Comparison of ENCODE assay signal across 2 cellular contexts in the genomic region with DNA sequence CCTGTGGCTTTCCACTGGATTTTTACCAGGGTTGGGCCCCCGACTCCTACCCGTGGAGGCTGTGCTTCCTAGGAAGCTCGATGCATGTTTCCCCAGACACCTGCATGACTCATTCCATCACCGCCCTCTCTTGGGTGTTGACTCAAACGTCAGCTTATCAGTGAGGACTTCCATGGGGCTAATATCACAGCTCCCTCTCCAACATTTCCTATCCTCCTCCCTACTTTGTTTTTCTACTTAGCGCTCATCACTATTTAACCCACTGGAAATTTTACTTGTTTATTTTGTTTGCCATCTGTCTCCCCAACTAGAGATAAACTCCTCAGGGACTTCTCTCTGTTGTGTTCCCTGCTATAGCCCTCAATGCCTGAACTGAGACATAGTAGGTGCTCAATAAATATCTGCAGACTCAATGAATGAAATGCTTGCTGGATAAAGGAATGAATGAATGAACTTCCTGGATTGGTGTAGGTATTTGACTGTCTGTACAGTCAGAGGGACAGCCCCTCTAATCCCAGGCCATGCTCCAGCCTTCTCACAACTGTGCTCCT.
TF ChIP-seq lines count a peak whose summit lies in the region.

No MANE protein-coding gene starts in this region.

TF ChIP-seq in K562, 482 proteins besides CTCF, POLR2A, EP300 and RAD21 (continued from another document and continues in another):
- 0 out of 4 replicates have a peak, but pooled peaks of 1 of the 2 experiments have one; percentile 5 for TF ChIP-seq RCOR1 (IDR thresholded peaks at IDR 0.05; ENCODE audit: borderline replicate concordance in 1 of 2, low read depth in 2 of 2, low read length in 2 of 2)
- TF ChIP-seq SFPQ (IDR thresholded peaks at IDR 0.05; ENCODE audit: low read depth, low read length): no peak
- peak; percentile 20 for TF ChIP-seq MEIS2 (IDR thresholded peaks at IDR 0.05; ENCODE audit: partially characterized antibody)
- TF ChIP-seq KLF6 (CRISPR knock-in tag; IDR thresholded peaks at IDR 0.05; ENCODE audit: borderline replicate concordance): no peak
- TF ChIP-seq SIRT6 (IDR thresholded peaks at IDR 0.05; ENCODE audit: low read depth, low read length): no peak
- no peak for TF ChIP-seq ZNF354B (CRISPR knock-in tag; IDR thresholded peaks at IDR 0.05)
- peak; percentile 16 for TF ChIP-seq RBM25 (IDR thresholded peaks at IDR 0.05; ENCODE audit: low read depth, low read length, severe bottlenecking)
- TF ChIP-seq ZKSCAN1 (IDR thresholded peaks at IDR 0.05; ENCODE audit: low read depth, low read length): no peak
- TF ChIP-seq, protein P1, sequence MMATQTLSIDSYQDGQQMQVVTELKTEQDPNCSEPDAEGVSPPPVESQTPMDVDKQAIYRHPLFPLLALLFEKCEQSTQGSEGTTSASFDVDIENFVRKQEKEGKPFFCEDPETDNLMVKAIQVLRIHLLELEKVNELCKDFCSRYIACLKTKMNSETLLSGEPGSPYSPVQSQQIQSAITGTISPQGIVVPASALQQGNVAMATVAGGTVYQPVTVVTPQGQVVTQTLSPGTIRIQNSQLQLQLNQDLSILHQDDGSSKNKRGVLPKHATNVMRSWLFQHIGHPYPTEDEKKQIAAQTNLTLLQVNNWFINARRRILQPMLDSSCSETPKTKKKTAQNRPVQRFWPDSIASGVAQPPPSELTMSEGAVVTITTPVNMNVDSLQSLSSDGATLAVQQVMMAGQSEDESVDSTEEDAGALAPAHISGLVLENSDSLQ (IDR thresholded peaks at IDR 0.05): no peak
- TF ChIP-seq ZC3H11A (IDR thresholded peaks at IDR 0.05; ENCODE audit: low read depth, low read length): no peak
- TF ChIP-seq HNRNPUL1 (IDR thresholded peaks at IDR 0.05; ENCODE audit: low read length): no peak
- TF ChIP-seq, protein P2, sequence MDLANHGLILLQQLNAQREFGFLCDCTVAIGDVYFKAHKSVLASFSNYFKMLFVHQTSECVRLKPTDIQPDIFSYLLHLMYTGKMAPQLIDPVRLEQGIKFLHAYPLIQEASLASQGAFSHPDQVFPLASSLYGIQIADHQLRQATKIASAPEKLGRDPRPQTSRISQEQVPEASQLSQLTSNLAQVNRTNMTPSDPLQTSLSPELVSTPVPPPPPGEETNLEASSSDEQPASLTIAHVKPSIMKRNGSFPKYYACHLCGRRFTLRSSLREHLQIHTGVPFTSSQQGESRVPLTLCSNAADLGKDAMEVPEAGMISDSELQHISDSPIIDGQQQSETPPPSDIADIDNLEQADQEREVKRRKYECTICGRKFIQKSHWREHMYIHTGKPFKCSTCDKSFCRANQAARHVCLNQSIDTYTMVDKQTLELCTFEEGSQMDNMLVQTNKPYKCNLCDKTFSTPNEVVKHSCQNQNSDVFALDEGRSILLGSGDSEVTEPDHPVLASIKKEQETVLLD (IDR thresholded peaks at IDR 0.05): no peak
- TF ChIP-seq HOXB6 (CRISPR knock-in tag; IDR thresholded peaks at IDR 0.05; ENCODE audit: borderline replicate concordance): no peak
- no peak for TF ChIP-seq ZNF586 (CRISPR knock-in tag; conservative IDR thresholded peaks at IDR 0.05)
- TF ChIP-seq PRMT5 (CRISPR knock-in tag; IDR thresholded peaks at IDR 0.05): no peak
- no peak for TF ChIP-seq HDAC1 (IDR thresholded peaks at IDR 0.05)
- no peak for TF ChIP-seq ZNF133 (CRISPR knock-in tag; IDR thresholded peaks at IDR 0.05)
- no peak for TF ChIP-seq IRF1 (CRISPR knock-in tag; IDR thresholded peaks at IDR 0.05; ENCODE audit: borderline replicate concordance)
- no peak for TF ChIP-seq TRIM24 (IDR thresholded peaks at IDR 0.05)
- no peak for TF ChIP-seq ZNF507 (tag; conservative IDR thresholded peaks at IDR 0.05)
- TF ChIP-seq PCBP2 (IDR thresholded peaks at IDR 0.05; ENCODE audit: low read depth, low read length, poor library complexity, severe bottlenecking): no peak
- TF ChIP-seq STAT5A (IDR thresholded peaks at IDR 0.05; ENCODE audit: borderline replicate concordance, low read length): no peak
- no peak for TF ChIP-seq NONO (IDR thresholded peaks at IDR 0.05; ENCODE audit: low read depth in 2 of 2, low read length in 1 of 2)
- peak; percentile 49; the same call in 1 of the 2 replicates for TF ChIP-seq SMARCE1 (IDR thresholded peaks at IDR 0.05)
- TF ChIP-seq JUN (IDR thresholded peaks at IDR 0.05; ENCODE audit: borderline replicate concordance, low read depth, low read length): peak; percentile 69; the same call in 1 of the 2 replicates
- TF ChIP-seq JUN (CRISPR knock-in tag; IDR thresholded peaks at IDR 0.05; ENCODE audit: borderline replicate concordance): no peak
- no peak for TF ChIP-seq BMI1 (IDR thresholded peaks at IDR 0.05; ENCODE audit: low read length)

TF ChIP-seq in HepG2, 621 proteins besides CTCF, POLR2A, EP300 and RAD21 (continued from another document and continues in another):
- TF ChIP-seq, protein P3, sequence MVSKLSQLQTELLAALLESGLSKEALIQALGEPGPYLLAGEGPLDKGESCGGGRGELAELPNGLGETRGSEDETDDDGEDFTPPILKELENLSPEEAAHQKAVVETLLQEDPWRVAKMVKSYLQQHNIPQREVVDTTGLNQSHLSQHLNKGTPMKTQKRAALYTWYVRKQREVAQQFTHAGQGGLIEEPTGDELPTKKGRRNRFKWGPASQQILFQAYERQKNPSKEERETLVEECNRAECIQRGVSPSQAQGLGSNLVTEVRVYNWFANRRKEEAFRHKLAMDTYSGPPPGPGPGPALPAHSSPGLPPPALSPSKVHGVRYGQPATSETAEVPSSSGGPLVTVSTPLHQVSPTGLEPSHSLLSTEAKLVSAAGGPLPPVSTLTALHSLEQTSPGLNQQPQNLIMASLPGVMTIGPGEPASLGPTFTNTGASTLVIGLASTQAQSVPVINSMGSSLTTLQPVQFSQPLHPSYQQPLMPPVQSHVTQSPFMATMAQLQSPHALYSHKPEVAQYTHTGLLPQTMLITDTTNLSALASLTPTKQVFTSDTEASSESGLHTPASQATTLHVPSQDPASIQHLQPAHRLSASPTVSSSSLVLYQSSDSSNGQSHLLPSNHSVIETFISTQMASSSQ (IDR thresholded peaks at IDR 0.05; ENCODE audit: low read depth): 0 out of 2 replicates have a peak, but pooled peaks have one; percentile 23
- TF ChIP-seq, protein P3 (CRISPR knock-in tag; IDR thresholded peaks at IDR 0.05; ENCODE audit: borderline replicate concordance): peak; percentile 32; the same call in 1 of the 2 replicates
- TF ChIP-seq JUND (CRISPR knock-in tag; IDR thresholded peaks at IDR 0.05) (peak; percentile 92), NFIC (IDR thresholded peaks at IDR 0.05; ENCODE audit: low read length) (peak; percentile 64; the same call in 1 of the 2 replicates), HMGXB3 (CRISPR knock-in tag; IDR thresholded peaks at IDR 0.05; ENCODE audit: borderline replicate concordance) (peak; percentile 47; the same call in 1 of the 2 replicates), HDAC1 (CRISPR knock-in tag; IDR thresholded peaks at IDR 0.05) (peak; percentile 48), ZNF207 (IDR thresholded peaks at IDR 0.05; ENCODE audit: borderline replicate concordance) (no peak), PHF8 (CRISPR knock-in tag; IDR thresholded peaks at IDR 0.05) (no peak), MAFK (conservative IDR thresholded peaks at IDR 0.05 in 1 of 2, IDR thresholded peaks at IDR 0.05 in 1 of 2; ENCODE audit: low read length in 2 of 2) (no peak), PATZ1 (CRISPR knock-in tag; IDR thresholded peaks at IDR 0.05) (peak; percentile 83), GATA4 (IDR thresholded peaks at IDR 0.05; ENCODE audit: borderline replicate concordance, low read depth) (0 out of 2 replicates have a peak, but pooled peaks have one; percentile 54), KDM1A (CRISPR knock-in tag; IDR thresholded peaks at IDR 0.05) (peak; percentile 18; the same call in 1 of the 2 replicates), FOXP1 (IDR thresholded peaks at IDR 0.05) (no peak), FOXP1 (CRISPR knock-in tag; IDR thresholded peaks at IDR 0.05) (peak; percentile 73), GFI1 (CRISPR knock-in tag; IDR thresholded peaks at IDR 0.05; ENCODE audit: borderline replicate concordance) (0 out of 2 replicates have a peak, but pooled peaks have one; percentile 54), ZNF547 (CRISPR knock-in tag; IDR thresholded peaks at IDR 0.05) (0 out of 2 replicates have a peak, but pooled peaks have one; percentile 29), TBX2 (CRISPR knock-in tag; IDR thresholded peaks at IDR 0.05; ENCODE audit: borderline replicate concordance) (peak; percentile 68; the same call in 1 of the 2 replicates), ETV5 (CRISPR knock-in tag; IDR thresholded peaks at IDR 0.05; ENCODE audit: borderline replicate concordance) (peak; percentile 59; the same call in 1 of the 2 replicates)
- TF ChIP-seq, protein P4, sequence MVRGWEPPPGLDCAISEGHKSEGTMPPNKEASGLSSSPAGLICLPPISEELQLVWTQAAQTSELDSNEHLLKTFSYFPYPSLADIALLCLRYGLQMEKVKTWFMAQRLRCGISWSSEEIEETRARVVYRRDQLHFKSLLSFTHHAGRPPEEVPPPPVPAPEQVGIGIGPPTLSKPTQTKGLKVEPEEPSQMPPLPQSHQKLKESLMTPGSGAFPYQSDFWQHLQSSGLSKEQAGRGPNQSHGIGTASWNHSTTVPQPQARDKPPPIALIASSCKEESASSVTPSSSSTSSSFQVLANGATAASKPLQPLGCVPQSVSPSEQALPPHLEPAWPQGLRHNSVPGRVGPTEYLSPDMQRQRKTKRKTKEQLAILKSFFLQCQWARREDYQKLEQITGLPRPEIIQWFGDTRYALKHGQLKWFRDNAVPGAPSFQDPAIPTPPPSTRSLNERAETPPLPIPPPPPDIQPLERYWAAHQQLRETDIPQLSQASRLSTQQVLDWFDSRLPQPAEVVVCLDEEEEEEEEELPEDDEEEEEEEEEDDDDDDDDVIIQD (CRISPR knock-in tag; IDR thresholded peaks at IDR 0.05; ENCODE audit: low read depth): peak; percentile 76; the same call in 1 of the 2 replicates
- TF ChIP-seq, protein P5, sequence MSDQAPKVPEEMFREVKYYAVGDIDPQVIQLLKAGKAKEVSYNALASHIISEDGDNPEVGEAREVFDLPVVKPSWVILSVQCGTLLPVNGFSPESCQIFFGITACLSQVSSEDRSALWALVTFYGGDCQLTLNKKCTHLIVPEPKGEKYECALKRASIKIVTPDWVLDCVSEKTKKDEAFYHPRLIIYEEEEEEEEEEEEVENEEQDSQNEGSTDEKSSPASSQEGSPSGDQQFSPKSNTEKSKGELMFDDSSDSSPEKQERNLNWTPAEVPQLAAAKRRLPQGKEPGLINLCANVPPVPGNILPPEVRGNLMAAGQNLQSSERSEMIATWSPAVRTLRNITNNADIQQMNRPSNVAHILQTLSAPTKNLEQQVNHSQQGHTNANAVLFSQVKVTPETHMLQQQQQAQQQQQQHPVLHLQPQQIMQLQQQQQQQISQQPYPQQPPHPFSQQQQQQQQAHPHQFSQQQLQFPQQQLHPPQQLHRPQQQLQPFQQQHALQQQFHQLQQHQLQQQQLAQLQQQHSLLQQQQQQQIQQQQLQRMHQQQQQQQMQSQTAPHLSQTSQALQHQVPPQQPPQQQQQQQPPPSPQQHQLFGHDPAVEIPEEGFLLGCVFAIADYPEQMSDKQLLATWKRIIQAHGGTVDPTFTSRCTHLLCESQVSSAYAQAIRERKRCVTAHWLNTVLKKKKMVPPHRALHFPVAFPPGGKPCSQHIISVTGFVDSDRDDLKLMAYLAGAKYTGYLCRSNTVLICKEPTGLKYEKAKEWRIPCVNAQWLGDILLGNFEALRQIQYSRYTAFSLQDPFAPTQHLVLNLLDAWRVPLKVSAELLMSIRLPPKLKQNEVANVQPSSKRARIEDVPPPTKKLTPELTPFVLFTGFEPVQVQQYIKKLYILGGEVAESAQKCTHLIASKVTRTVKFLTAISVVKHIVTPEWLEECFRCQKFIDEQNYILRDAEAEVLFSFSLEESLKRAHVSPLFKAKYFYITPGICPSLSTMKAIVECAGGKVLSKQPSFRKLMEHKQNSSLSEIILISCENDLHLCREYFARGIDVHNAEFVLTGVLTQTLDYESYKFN (CRISPR knock-in tag; conservative IDR thresholded peaks at IDR 0.05): peak; percentile 55
